In the genomic region with DNA sequence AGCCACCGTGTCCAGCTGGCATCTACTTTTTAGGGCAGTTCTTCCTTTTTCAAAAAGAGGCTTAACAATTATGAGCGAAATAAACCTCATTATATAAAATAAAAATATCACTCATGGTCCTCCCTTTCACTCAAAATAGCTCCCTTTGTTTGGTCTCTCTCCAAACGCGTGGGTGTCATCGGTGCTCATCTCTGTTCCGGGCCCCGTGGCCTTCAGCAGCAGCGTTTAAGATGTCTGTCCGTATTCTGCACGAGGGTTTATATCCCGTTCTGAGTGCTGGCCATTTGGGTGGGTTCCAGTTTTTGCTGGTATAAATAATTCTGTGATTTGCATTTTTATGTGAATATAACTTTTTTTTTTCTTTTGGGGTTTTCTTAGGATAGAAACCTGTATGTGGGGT, we compare ENCODE assay signal across 23 cellular contexts.
"Had no signal": no experiment of that assay in that cellular context is flagged by ENCODE, and none has a peak within 500 bp of the region (broad histone marks: within the 10 kb centered on the region; RNA-seq: fewer than 3 reads in every experiment).

No MANE protein-coding gene starts in this region.

- H3K4me1 ChIP-seq: esophagus muscularis mucosa, foreskin keratinocyte, pancreas, sigmoid colon, vagina had no signal

- H3K4me3 ChIP-seq: coronary artery, esophagus muscularis mucosa, lung, mucosa of descending colon, pancreas, sigmoid colon, skin epidermis, suprapubic skin, thyroid gland, vagina had no signal

- ATAC-seq: foreskin keratinocyte; mucosa of descending colon; natural killer cell treated with Interleukin-12 subunit alpha and Interleukin-12 subunit beta and Interleukin-15 and Interleukin-18, amount 100 ng/mL, for 72 hours; pancreas; stimulated activated naive B cell treated with anti-CD40 and anti-IgM and Interleukin-4, amounts not matched to agents 10 μg/mL and 1 μg/mL and 100 μg/mL, for 72 hours had no signal

- H3K27ac ChIP-seq: coronary artery, esophagus muscularis mucosa, foreskin keratinocyte, neutrophil, pancreas, sigmoid colon, skin epidermis, suprapubic skin, vagina had no signal

- H3K27me3 ChIP-seq: esophagus muscularis mucosa, foreskin keratinocyte, neutrophil, pancreas, sigmoid colon, suprapubic skin, thyroid gland, vagina had no signal

- H3K9me3 ChIP-seq: esophagus muscularis mucosa, mucosa of descending colon, neutrophil, pancreas, sigmoid colon, suprapubic skin, thyroid gland, vagina had no signal

- DNase-seq: dermis blood vessel endothelial cell; effector memory CD4-positive, alpha-beta T cell; foreskin keratinocyte; hypothalamus; immature natural killer cell; islet precursor cell; mucosa of descending colon; naive B cell; pancreas; sigmoid colon; stimulated activated CD4-positive, alpha-beta T cell treated with anti-CD3 and anti-CD28 coated beads, Interleukin-15, amount 100 ng/mL, for 24 hours; stimulated activated CD4-positive, alpha-beta T cell treated with anti-CD3 and anti-CD28 coated beads, Interleukin-2, amount 100 ng/mL, for 48 hours; stimulated activated naive B cell treated with anti-CD40 and anti-IgM and Interleukin-4, amounts not matched to agents 10 μg/mL and 1 μg/mL and 100 μg/mL, for 72 hours; thyroid gland; trophoblast cell had no signal
